ENCODE assay signal across 12 cellular contexts in the genomic region with DNA sequence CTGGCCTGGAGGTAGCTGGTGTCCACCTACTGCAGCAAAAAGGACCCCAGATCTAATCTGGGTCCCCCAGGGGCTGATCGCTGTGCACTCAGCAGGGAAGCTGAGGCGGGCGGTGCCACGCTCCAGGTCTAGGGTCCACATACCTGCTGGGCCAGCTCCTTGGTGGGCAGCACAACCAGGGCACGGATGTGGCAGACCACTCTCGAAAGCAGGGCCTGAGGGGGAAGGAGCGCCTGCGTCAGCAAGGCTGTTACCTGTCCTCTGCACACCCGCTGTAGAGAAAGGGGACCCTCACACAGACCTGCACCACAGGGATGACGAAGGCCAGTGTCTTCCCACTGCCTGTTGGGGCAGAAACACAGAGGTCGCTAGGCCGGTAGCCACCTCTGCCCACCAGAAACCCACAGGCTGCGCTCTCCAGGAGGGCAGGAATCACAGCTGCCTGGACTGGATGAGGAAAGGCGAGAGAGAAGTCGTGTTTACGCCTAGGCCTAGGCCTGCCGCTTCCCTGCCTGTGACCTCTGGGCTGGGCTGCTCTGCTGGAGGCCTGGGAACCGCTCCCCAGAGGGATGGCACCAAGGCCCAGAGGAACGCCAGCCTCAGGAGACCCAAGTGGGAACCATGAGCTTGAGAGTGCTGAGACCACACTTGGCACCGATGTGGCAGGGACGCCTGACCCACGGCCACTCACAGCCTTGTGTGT. TPM values are rescaled to one million over a fixed set of nuclear protein-coding genes. Genes with fewer than 3 reads are reported as not detected.
DNase-seq lines count a peak whose midpoint lies in the region; ATAC-seq, FAIRE-seq and TF ChIP-seq lines count a peak whose summit lies in the region.
"Had no signal": no experiment of that assay in that cellular context is flagged by ENCODE, and none has a peak within 500 bp of the region (broad histone marks: within the 10 kb centered on the region; RNA-seq: fewer than 3 reads in every experiment).

No MANE protein-coding gene starts in this region.

- H3K27ac Mint-ChIP-seq in activated CD4-positive, alpha-beta T cell treated with anti-CD3 and anti-CD28 coated beads, Interleukin-2, amount 10 ng/mL, durations not matched to agents 24 days and 14 days, result peak overlapping the region; percentile 58
- H3K27ac Mint-ChIP-seq in central memory CD8-positive, alpha-beta T cell (ENCODE audit: low read depth), result peak overlapping the region; percentile 69
- peak overlapping the region; percentile 79 for H3K27ac Mint-ChIP-seq in progenitor cell of endocrine pancreas

- peak overlapping the region; percentile 93 for H3K4me3 ChIP-seq in Loucy (ENCODE audit: low read length, poor library complexity, severe bottlenecking)
- H3K4me3 ChIP-seq: body of pancreas had no signal

- no peak overlapping the region for H2AFZ ChIP-seq in Loucy (ENCODE audit: low read length)

- no peaks in the 10 kb centered on the region for H3K9me3 ChIP-seq in Loucy (ENCODE audit: insufficient read depth, low read depth, low read length)
- H3K9me3 ChIP-seq: body of pancreas, esophagus muscularis mucosa had no signal

- peaks cover 2% of the 10 kb centered on the region for H3K27me3 Mint-ChIP-seq in activated CD4-positive, alpha-beta T cell treated with anti-CD3 and anti-CD28 coated beads, Interleukin-2, amount 10 ng/mL, durations not matched to agents 24 days and 14 days
- H3K27me3 Mint-ChIP-seq in central memory CD8-positive, alpha-beta T cell, result no peaks in the 10 kb centered on the region
- H3K27me3 Mint-ChIP-seq in progenitor cell of endocrine pancreas, result peaks cover 9% of the 10 kb centered on the region

- H3K4me1 Mint-ChIP-seq in activated CD4-positive, alpha-beta T cell treated with anti-CD3 and anti-CD28 coated beads, Interleukin-2, amount 10 ng/mL, durations not matched to agents 24 days and 14 days, result peaks cover 22% of the 10 kb centered on the region
- peaks cover 29% of the 10 kb centered on the region for H3K4me1 Mint-ChIP-seq in central memory CD8-positive, alpha-beta T cell
- H3K4me1 Mint-ChIP-seq in progenitor cell of endocrine pancreas (ENCODE audit: low read depth), result peaks cover 11% of the 10 kb centered on the region

- peaks cover 48% of the 10 kb centered on the region for H3K79me2 ChIP-seq in Loucy (ENCODE audit: insufficient read depth, low read length)

- no peaks in the 10 kb centered on the region for H3K9me3 Mint-ChIP-seq in activated CD4-positive, alpha-beta T cell treated with anti-CD3 and anti-CD28 coated beads, Interleukin-2, amount 10 ng/mL, durations not matched to agents 24 days and 14 days
- H3K9me3 Mint-ChIP-seq in central memory CD8-positive, alpha-beta T cell, result no peaks in the 10 kb centered on the region
- no peaks in the 10 kb centered on the region for H3K9me3 Mint-ChIP-seq in progenitor cell of endocrine pancreas (ENCODE audit: low read depth)

- H3K9ac ChIP-seq in Loucy (ENCODE audit: low read depth, low read length, poor library complexity, severe bottlenecking), result peak overlapping the region; percentile 81

- TF ChIP-seq CTCF in Loucy (conservative IDR thresholded peaks at IDR 0.05; ENCODE audit: low read length), result no peak
- TF ChIP-seq CTCF in progenitor cell of endocrine pancreas (IDR thresholded peaks at IDR 0.05; ENCODE audit: unreplicated experiment), result no peak

- H3K36me3 ChIP-seq in Loucy (ENCODE audit: insufficient read depth, low read length), result peaks cover 29% of the 10 kb centered on the region; the same call in 1 of the 2 replicates

- no peak for FAIRE-seq in HTR-8/SVneo (lab: Jason Lieb, UNC)

- no peak for DNase-seq in activated CD4-positive, alpha-beta T cell treated with anti-CD3 and anti-CD28 coated beads, Interleukin-2, amount 10 ng/mL, durations not matched to agents 24 days and 14 days
- no peak for DNase-seq in activated CD4-positive, alpha-beta T cell treated with anti-CD3 and anti-CD28 coated beads, Interleukin-2, amount 50 U/mL, for 4 hours
- DNase-seq in central memory CD8-positive, alpha-beta T cell (ENCODE audit: low spot score in 2 of 2), result no peak
- no peak for DNase-seq in progenitor cell of endocrine pancreas (ENCODE audit: low spot score, unreplicated experiment)
- no peak for DNase-seq in NCI-H2227 (lab: John Stamatoyannopoulos, UW; ENCODE audit: unreplicated experiment)
- no peak for DNase-seq in MV-4-11 (lab: John Stamatoyannopoulos, UW)
- no peak for DNase-seq in HTR-8/SVneo (ENCODE audit: insufficient read length, low spot score)
- DNase-seq: activated CD4-positive, alpha-beta T cell treated with anti-CD3 and anti-CD28 coated beads for 1 hour; Right ventricle myocardium superior had no signal

- no peaks in the 10 kb centered on the region for H3F3A ChIP-seq in Loucy (ENCODE audit: low read depth)

- H3K36me3 Mint-ChIP-seq in activated CD4-positive, alpha-beta T cell treated with anti-CD3 and anti-CD28 coated beads, Interleukin-2, amount 10 ng/mL, durations not matched to agents 24 days and 14 days (ENCODE audit: low read depth), result peaks cover 40% of the 10 kb centered on the region
- peaks cover 27% of the 10 kb centered on the region for H3K36me3 Mint-ChIP-seq in central memory CD8-positive, alpha-beta T cell (ENCODE audit: insufficient read depth)
- peaks cover 5% of the 10 kb centered on the region for H3K36me3 Mint-ChIP-seq in progenitor cell of endocrine pancreas (ENCODE audit: insufficient read depth)

- H3K4me1 ChIP-seq in Loucy (ENCODE audit: insufficient read depth, low read length, poor library complexity, severe bottlenecking), result peaks cover 31% of the 10 kb centered on the region

- intact Hi-C loops in activated CD4-positive, alpha-beta T cell treated with anti-CD3 and anti-CD28 coated beads, Interleukin-2, amount 10 ng/mL, durations not matched to agents 24 days and 14 days (cut with micrococcal nuclease), result no loop called here

- H3K4me3 Mint-ChIP-seq in activated CD4-positive, alpha-beta T cell treated with anti-CD3 and anti-CD28 coated beads, Interleukin-2, amount 10 ng/mL, durations not matched to agents 24 days and 14 days, result peak overlapping the region; percentile 86
- peak overlapping the region; percentile 89 for H3K4me3 Mint-ChIP-seq in central memory CD8-positive, alpha-beta T cell
- H3K4me3 Mint-ChIP-seq in progenitor cell of endocrine pancreas (ENCODE audit: low read depth), result peak overlapping the region; percentile 75

- H3K4me2 ChIP-seq in Loucy (ENCODE audit: low read depth, low read length, poor library complexity, severe bottlenecking), result peak overlapping the region; percentile 97

- H4K20me1 ChIP-seq in Loucy (ENCODE audit: insufficient read depth, low read length, poor library complexity, severe bottlenecking), result peaks cover 24% of the 10 kb centered on the region

- H3K27me3 ChIP-seq in Loucy (ENCODE audit: insufficient read depth, low read length, poor library complexity, severe bottlenecking), result no peaks in the 10 kb centered on the region
- H3K27me3 ChIP-seq: body of pancreas, esophagus muscularis mucosa had no signal

- ATAC-seq in central memory CD8-positive, alpha-beta T cell (replicated peaks; ENCODE audit: extremely low read depth, poor library complexity, severe bottlenecking), result no peak
- ATAC-seq: body of pancreas had no signal

- no peaks in the 10 kb centered on the region for H3K9me2 ChIP-seq in Loucy (replicated peaks; ENCODE audit: low read depth, low read length)

RNA-seq across cellular contexts. Expression of a gene that starts 2.0 kb away (rescaled TPM):
- total RNA-seq in activated CD4-positive, alpha-beta T cell treated with anti-CD3 and anti-CD28 coated beads, Interleukin-2, amount 10 ng/mL, durations not matched to agents 24 days and 14 days, result 51.7 and 55.5 TPM in 2 replicates
- 28.1 and 29.4 TPM in 2 replicates for total RNA-seq in progenitor cell of endocrine pancreas

RNA-seq across cellular contexts. Expression of a gene that starts 2.1 kb away (rescaled TPM):
- 49.6 and 53.3 TPM in 2 replicates for total RNA-seq in activated CD4-positive, alpha-beta T cell treated with anti-CD3 and anti-CD28 coated beads, Interleukin-2, amount 10 ng/mL, durations not matched to agents 24 days and 14 days
- total RNA-seq in progenitor cell of endocrine pancreas, result 27.0 and 27.3 TPM in 2 replicates
